ENCODE assay signal across 12 cellular contexts in the genomic region with DNA sequence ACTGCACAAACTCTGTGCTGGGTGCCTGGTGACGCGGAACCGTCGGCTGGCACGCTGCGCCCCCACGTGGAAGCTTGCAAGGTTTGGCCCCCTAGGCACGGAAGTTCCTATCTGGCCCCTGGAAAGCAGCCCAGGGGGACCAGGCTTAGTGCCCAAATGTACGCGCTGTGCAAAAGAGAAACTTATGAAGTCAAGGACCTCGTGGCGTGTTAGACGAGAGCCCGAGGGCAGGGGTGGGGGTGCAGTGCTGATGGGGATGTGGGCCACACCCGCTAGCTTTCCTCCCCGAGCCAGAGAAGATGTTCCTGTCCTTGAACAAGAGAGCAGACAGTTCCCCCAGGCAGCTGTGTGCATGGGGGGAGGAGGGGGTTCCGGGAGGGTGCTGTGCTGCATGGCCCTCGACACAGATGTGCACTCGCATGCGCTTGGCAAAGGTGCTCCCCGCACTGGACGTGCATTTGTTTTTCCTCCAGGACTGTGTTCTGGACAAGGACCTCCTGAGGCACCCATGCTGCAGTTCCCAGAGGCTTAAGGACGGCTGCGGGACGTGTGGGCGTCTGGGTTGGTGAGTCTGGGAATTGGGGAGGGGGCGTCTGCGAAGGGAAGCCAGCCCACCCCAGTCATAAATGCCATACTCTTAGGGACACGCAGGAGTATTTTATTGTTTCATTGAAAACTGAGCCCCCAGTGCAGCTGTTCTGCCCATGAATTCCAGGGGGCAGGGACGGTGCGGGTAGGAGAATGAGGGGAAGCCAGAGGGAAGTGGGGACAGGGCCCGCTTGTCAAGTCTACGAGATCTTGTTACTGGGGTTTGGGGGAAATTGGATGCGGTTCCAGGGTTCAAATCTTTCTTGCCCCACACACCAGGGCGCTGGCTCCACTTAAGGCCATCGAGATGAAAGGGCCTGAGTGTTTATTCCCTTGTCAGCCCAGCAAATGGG.
DNase-seq lines count a peak whose midpoint lies in the region; ATAC-seq and TF ChIP-seq lines count a peak whose summit lies in the region.
"Had no signal": no experiment of that assay in that cellular context is flagged by ENCODE, and none has a peak within 500 bp of the region (broad histone marks: within the 10 kb centered on the region; RNA-seq: fewer than 3 reads in every experiment).

No MANE protein-coding gene starts in this region.

- H3K4me1 Mint-ChIP-seq in activated T-cell treated with anti-CD3 and anti-CD28 coated beads, Interleukin-2, amount 50 U/mL, for 24 hours (ENCODE audit: low read depth) = no peaks in the 10 kb centered on the region
- H3K4me1 Mint-ChIP-seq in activated CD8-positive, alpha-beta T cell treated with anti-CD3 and anti-CD28 coated beads, Interleukin-2, amount 10 ng/mL, durations not matched to agents 7 days and 5 days (ENCODE audit: low read depth) = no peaks in the 10 kb centered on the region
- H3K4me1 Mint-ChIP-seq in type B pancreatic cell (ENCODE audit: unreplicated experiment) = peaks cover 10% of the 10 kb centered on the region
- H3K4me1 Mint-ChIP-seq in CD8-positive, alpha-beta memory T cell = no peaks in the 10 kb centered on the region

- no peaks in the 10 kb centered on the region for H3K36me3 Mint-ChIP-seq in activated T-cell treated with anti-CD3 and anti-CD28 coated beads, Interleukin-2, amount 50 U/mL, for 24 hours (ENCODE audit: low read depth)
- H3K36me3 Mint-ChIP-seq in activated CD8-positive, alpha-beta T cell treated with anti-CD3 and anti-CD28 coated beads, Interleukin-2, amount 10 ng/mL, durations not matched to agents 7 days and 5 days (ENCODE audit: low read depth) = no peaks in the 10 kb centered on the region
- H3K36me3 Mint-ChIP-seq in type B pancreatic cell = peaks cover 20% of the 10 kb centered on the region
- H3K36me3 Mint-ChIP-seq in CD8-positive, alpha-beta memory T cell = no peaks in the 10 kb centered on the region
- H3K36me3 Mint-ChIP-seq: activated naive CD8-positive, alpha-beta T cell treated with anti-CD3 and anti-CD28 coated beads, Interleukin-2, amount 10 ng/mL, durations not matched to agents 7 days and 5 days; stimulated activated naive B cell treated with anti-CD40 and anti-IgM and Interleukin-4, amounts not matched to agents 10 μg/mL and 1 μg/mL and 100 μg/mL, for 72 hours had no signal

- CTCF ChIA-PET in activated CD8-positive, alpha-beta T cell treated with anti-CD3 and anti-CD28 coated beads, Interleukin-2, amount 10 ng/mL, durations not matched to agents 7 days and 5 days (lab: Charles Lee) = interaction anchor here (0.8 to 1.0 kb wide), 3 partner anchors 75 to 889 kb away, joined by 3 read pairs; no protein-coding TSS in a partner anchor
- CTCF ChIA-PET in CD8-positive, alpha-beta memory T cell (lab: Charles Lee) = no interaction called here

- H3K9me3 Mint-ChIP-seq in activated T-cell treated with anti-CD3 and anti-CD28 coated beads, Interleukin-2, amount 50 U/mL, for 24 hours = no peaks in the 10 kb centered on the region
- no peaks in the 10 kb centered on the region for H3K9me3 Mint-ChIP-seq in activated CD8-positive, alpha-beta T cell treated with anti-CD3 and anti-CD28 coated beads, Interleukin-2, amount 10 ng/mL, durations not matched to agents 7 days and 5 days (ENCODE audit: insufficient read depth)
- no peaks in the 10 kb centered on the region for H3K9me3 Mint-ChIP-seq in type B pancreatic cell
- peaks cover 0 to 4% (median 0%) of the 10 kb centered on the region in 5 donors for H3K9me3 Mint-ChIP-seq in CD8-positive, alpha-beta memory T cell
- H3K9me3 Mint-ChIP-seq: activated naive CD8-positive, alpha-beta T cell treated with anti-CD3 and anti-CD28 coated beads, Interleukin-2, amount 10 ng/mL, durations not matched to agents 7 days and 5 days; CD4-positive, alpha-beta T cell; stimulated activated naive B cell treated with anti-CD40 and anti-IgM and Interleukin-4, amounts not matched to agents 10 μg/mL and 1 μg/mL and 100 μg/mL, for 72 hours had no signal

- no peaks in the 10 kb centered on the region for H3K79me2 ChIP-seq in hepatocyte

- H3K9me2 ChIP-seq in hepatocyte (replicated peaks; ENCODE audit: insufficient read depth) = no peaks in the 10 kb centered on the region

- POLR2A ChIA-PET in activated CD8-positive, alpha-beta T cell treated with anti-CD3 and anti-CD28 coated beads, Interleukin-2, amount 10 ng/mL, durations not matched to agents 7 days and 5 days (lab: Charles Lee) = no interaction called here
- POLR2A ChIA-PET in CD8-positive, alpha-beta memory T cell (lab: Charles Lee) = no interaction called here

- H3K27ac ChIP-seq in hepatocyte = no peak overlapping the region
- no peak overlapping the region for H3K27ac ChIP-seq in CD8-positive, alpha-beta memory T cell (ENCODE audit: low read depth, low read length)

- no peak overlapping the region for H3K27ac Mint-ChIP-seq in activated T-cell treated with anti-CD3 and anti-CD28 coated beads, Interleukin-2, amount 50 U/mL, for 24 hours
- H3K27ac Mint-ChIP-seq in activated CD8-positive, alpha-beta T cell treated with anti-CD3 and anti-CD28 coated beads, Interleukin-2, amount 10 ng/mL, durations not matched to agents 7 days and 5 days = no peak overlapping the region
- H3K27ac Mint-ChIP-seq in type B pancreatic cell = no peak overlapping the region
- no peak overlapping the region for H3K27ac Mint-ChIP-seq in CD8-positive, alpha-beta memory T cell
- H3K27ac Mint-ChIP-seq: activated naive CD8-positive, alpha-beta T cell treated with anti-CD3 and anti-CD28 coated beads, Interleukin-2, amount 10 ng/mL, durations not matched to agents 7 days and 5 days; CD4-positive, alpha-beta T cell; stimulated activated naive B cell treated with anti-CD40 and anti-IgM and Interleukin-4, amounts not matched to agents 10 μg/mL and 1 μg/mL and 100 μg/mL, for 72 hours had no signal

- no peaks in the 10 kb centered on the region for H4K20me1 ChIP-seq in hepatocyte (ENCODE audit: insufficient read depth, poor library complexity, severe bottlenecking)

- peaks cover 21% of the 10 kb centered on the region for H3K27me3 Mint-ChIP-seq in activated T-cell treated with anti-CD3 and anti-CD28 coated beads, Interleukin-2, amount 50 U/mL, for 24 hours
- H3K27me3 Mint-ChIP-seq in activated CD8-positive, alpha-beta T cell treated with anti-CD3 and anti-CD28 coated beads, Interleukin-2, amount 10 ng/mL, durations not matched to agents 7 days and 5 days (ENCODE audit: low read depth) = peaks cover 6% of the 10 kb centered on the region
- H3K27me3 Mint-ChIP-seq in type B pancreatic cell = peaks cover 63% of the 10 kb centered on the region
- H3K27me3 Mint-ChIP-seq in CD8-positive, alpha-beta memory T cell = peaks cover 2 to 18% of the 10 kb centered on the region in 2 donors

- ATAC-seq in activated CD8-positive, alpha-beta T cell treated with anti-CD3 and anti-CD28 coated beads, Interleukin-2, amount 10 ng/mL, durations not matched to agents 7 days and 5 days = no peak

- DNase-seq in activated T-cell treated with anti-CD3 and anti-CD28 coated beads, Interleukin-2, amount 50 U/mL, for 48 hours = peak; percentile 22 to 26
- no peak for DNase-seq in activated T-cell treated with anti-CD3 and anti-CD28 coated beads, Interleukin-2, amount 50 U/mL, for 24 hours
- peak; percentile 26 for DNase-seq in activated CD8-positive, alpha-beta T cell treated with anti-CD3 and anti-CD28 coated beads, Interleukin-2, amount 10 ng/mL, durations not matched to agents 7 days and 5 days
- DNase-seq in hepatocyte (ENCODE audit: low spot score) (peak; percentile 36), type B pancreatic cell (ENCODE audit: extremely low spot score, unreplicated experiment) (peak; percentile 68), globus pallidus (ENCODE audit: low spot score) (no peak), H4 (ENCODE audit: low spot score) (no peak)
- no peak for DNase-seq in CD8-positive, alpha-beta memory T cell
- DNase-seq: activated naive CD8-positive, alpha-beta T cell treated with anti-CD3 and anti-CD28 coated beads, Interleukin-2, amount 10 ng/mL, durations not matched to agents 7 days and 5 days; CD4-positive, alpha-beta T cell; NCI-H69; stimulated activated naive B cell treated with anti-CD40 and anti-IgM and Interleukin-4, amounts not matched to agents 10 μg/mL and 1 μg/mL and 100 μg/mL, for 72 hours had no signal

- H3K36me3 ChIP-seq in hepatocyte (replicated peaks; ENCODE audit: insufficient read depth, low read depth) = no peaks in the 10 kb centered on the region
- H3K36me3 ChIP-seq in CD8-positive, alpha-beta memory T cell (ENCODE audit: insufficient read depth, low read length) = no peaks in the 10 kb centered on the region

- TF ChIP-seq CTCF in hepatocyte (IDR thresholded peaks at IDR 0.05; ENCODE audit: poor library complexity) = peak; percentile 52
- TF ChIP-seq CTCF in type B pancreatic cell (conservative IDR thresholded peaks at IDR 0.05) = peak; percentile 64

- no peak overlapping the region for H2AFZ ChIP-seq in hepatocyte

- no peak overlapping the region for H3K4me2 ChIP-seq in hepatocyte

- no peak overlapping the region for H3K4me3 ChIP-seq in hepatocyte
- no peak overlapping the region for H3K4me3 ChIP-seq in CD8-positive, alpha-beta memory T cell (ENCODE audit: low read length)

- no peaks in the 10 kb centered on the region for H3K27me3 ChIP-seq in hepatocyte
- no peaks in the 10 kb centered on the region for H3K27me3 ChIP-seq in CD8-positive, alpha-beta memory T cell (ENCODE audit: insufficient read depth, low read length, poor library complexity, severe bottlenecking)

- no peaks in the 10 kb centered on the region for H3K9me3 ChIP-seq in hepatocyte (ENCODE audit: low read depth)
- no peaks in the 10 kb centered on the region for H3K9me3 ChIP-seq in CD8-positive, alpha-beta memory T cell (ENCODE audit: low read length)

- H3K4me1 ChIP-seq in hepatocyte (ENCODE audit: insufficient read depth) = peaks cover 13% of the 10 kb centered on the region
- H3K4me1 ChIP-seq in CD8-positive, alpha-beta memory T cell (ENCODE audit: insufficient read depth, low read length) = no peaks in the 10 kb centered on the region

- no peak overlapping the region for H3K4me3 Mint-ChIP-seq in activated T-cell treated with anti-CD3 and anti-CD28 coated beads, Interleukin-2, amount 50 U/mL, for 24 hours
- no peak overlapping the region for H3K4me3 Mint-ChIP-seq in activated CD8-positive, alpha-beta T cell treated with anti-CD3 and anti-CD28 coated beads, Interleukin-2, amount 10 ng/mL, durations not matched to agents 7 days and 5 days
- no peak overlapping the region for H3K4me3 Mint-ChIP-seq in type B pancreatic cell
- no peak overlapping the region for H3K4me3 Mint-ChIP-seq in CD8-positive, alpha-beta memory T cell
- H3K4me3 Mint-ChIP-seq: activated naive CD8-positive, alpha-beta T cell treated with anti-CD3 and anti-CD28 coated beads, Interleukin-2, amount 10 ng/mL, durations not matched to agents 7 days and 5 days; CD4-positive, alpha-beta T cell; stimulated activated naive B cell treated with anti-CD40 and anti-IgM and Interleukin-4, amounts not matched to agents 10 μg/mL and 1 μg/mL and 100 μg/mL, for 72 hours had no signal

- WGBS in hepatocyte (ENCODE audit: low lambda C conversion rate, missing lambda C conversion rate) = 58% methylated on average over 35 of the region's 36 CpGs

Comparison
In these comparisons a context has a peak if more than half of its experiments do, and no peak if none do; other contexts are left out.
1. DNase-seq: peak in activated T-cell treated with anti-CD3 and anti-CD28 coated beads, Interleukin-2, amount 50 U/mL, for 48 hours (2 of 2), activated CD8-positive, alpha-beta T cell treated with anti-CD3 and anti-CD28 coated beads, Interleukin-2, amount 10 ng/mL, durations not matched to agents 7 days and 5 days (single experiment), hepatocyte (single experiment) and type B pancreatic cell (single experiment); none in activated T-cell treated with anti-CD3 and anti-CD28 coated beads, Interleukin-2, amount 50 U/mL, for 24 hours (single experiment), globus pallidus (single experiment), CD8-positive, alpha-beta memory T cell (0 of 5) and H4 (single experiment).